1 cellular context compared by ENCODE assay signal in the genomic region with DNA sequence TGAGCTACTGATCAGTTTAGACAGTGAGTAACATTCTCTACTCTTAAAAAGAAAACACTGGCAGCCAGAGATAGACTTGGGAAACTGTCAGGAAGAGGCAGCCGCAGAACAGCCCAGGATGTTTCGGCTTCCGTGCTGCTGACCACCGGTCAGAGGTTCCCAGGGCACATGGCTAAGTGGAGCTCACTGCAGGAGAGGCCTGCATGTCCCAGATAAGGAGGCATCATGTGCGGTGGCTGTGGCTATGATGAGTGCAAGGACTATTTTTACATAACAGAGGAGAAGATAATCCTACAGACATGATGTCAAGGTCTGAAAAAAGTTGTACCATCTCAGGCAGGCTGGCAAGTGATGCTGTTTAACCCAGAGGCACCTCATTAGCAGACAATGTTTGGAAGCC.
TF ChIP-seq lines count a peak whose summit lies in the region.

No MANE protein-coding gene starts in this region.

TF ChIP-seq in K562, 482 proteins besides CTCF, POLR2A, EP300 and RAD21 (continued from another document and continues in another):
- TF ChIP-seq, protein P1, sequence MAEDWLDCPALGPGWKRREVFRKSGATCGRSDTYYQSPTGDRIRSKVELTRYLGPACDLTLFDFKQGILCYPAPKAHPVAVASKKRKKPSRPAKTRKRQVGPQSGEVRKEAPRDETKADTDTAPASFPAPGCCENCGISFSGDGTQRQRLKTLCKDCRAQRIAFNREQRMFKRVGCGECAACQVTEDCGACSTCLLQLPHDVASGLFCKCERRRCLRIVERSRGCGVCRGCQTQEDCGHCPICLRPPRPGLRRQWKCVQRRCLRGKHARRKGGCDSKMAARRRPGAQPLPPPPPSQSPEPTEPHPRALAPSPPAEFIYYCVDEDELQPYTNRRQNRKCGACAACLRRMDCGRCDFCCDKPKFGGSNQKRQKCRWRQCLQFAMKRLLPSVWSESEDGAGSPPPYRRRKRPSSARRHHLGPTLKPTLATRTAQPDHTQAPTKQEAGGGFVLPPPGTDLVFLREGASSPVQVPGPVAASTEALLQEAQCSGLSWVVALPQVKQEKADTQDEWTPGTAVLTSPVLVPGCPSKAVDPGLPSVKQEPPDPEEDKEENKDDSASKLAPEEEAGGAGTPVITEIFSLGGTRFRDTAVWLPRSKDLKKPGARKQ (CRISPR knock-in tag; IDR thresholded peaks at IDR 0.05) = no peak
- TF ChIP-seq KDM4B (IDR thresholded peaks at IDR 0.05; ENCODE audit: borderline replicate concordance in 2 of 2, low read depth in 1 of 2) (no peak), TAF15 (IDR thresholded peaks at IDR 0.05; ENCODE audit: low read depth, low read length) (no peak), CHD2 (IDR thresholded peaks at IDR 0.05; ENCODE audit: low read depth, low read length) (no peak), CUX1 (CRISPR knock-in tag; IDR thresholded peaks at IDR 0.05) (no peak), E2F3 (CRISPR knock-in tag; IDR thresholded peaks at IDR 0.05) (no peak), ESRRB (CRISPR knock-in tag; IDR thresholded peaks at IDR 0.05; ENCODE audit: borderline replicate concordance) (no peak), ZNF766 (CRISPR knock-in tag; conservative IDR thresholded peaks at IDR 0.05) (peak; percentile 64), NFE2L1 (tag; IDR thresholded peaks at IDR 0.05; ENCODE audit: borderline replicate concordance, low read depth) (no peak), ZNF584 (CRISPR knock-in tag; IDR thresholded peaks at IDR 0.05; ENCODE audit: low read depth) (peak; percentile 92), ZBTB9 (CRISPR knock-in tag; IDR thresholded peaks at IDR 0.05) (no peak), FOXP1 (CRISPR knock-in tag; IDR thresholded peaks at IDR 0.05) (no peak), L3MBTL2 (IDR thresholded peaks at IDR 0.05) (peak; percentile 64), RUNX1 (IDR thresholded peaks at IDR 0.05; ENCODE audit: low read depth) (peak; percentile 69; the same call in 1 of the 2 replicates), DACH1 (IDR thresholded peaks at IDR 0.05; ENCODE audit: partially characterized antibody) (peak; percentile 1), NFATC3 (IDR thresholded peaks at IDR 0.05) (no peak), ZNF239 (CRISPR knock-in tag; IDR thresholded peaks at IDR 0.05) (no peak), KAT7 (CRISPR knock-in tag; IDR thresholded peaks at IDR 0.05; ENCODE audit: borderline replicate concordance) (no peak), MYC (IDR thresholded peaks at IDR 0.05; ENCODE audit: low read depth, low read length) (peak; percentile 85), MYC (CRISPR knock-in tag; IDR thresholded peaks at IDR 0.05; ENCODE audit: borderline replicate concordance, low read depth) (no peak), CBX8 (IDR thresholded peaks at IDR 0.05; ENCODE audit: borderline replicate concordance, extremely low read depth, low read depth, low read length, poor library complexity, severe bottlenecking) (no peak), HDAC3 (IDR thresholded peaks at IDR 0.05; ENCODE audit: borderline replicate concordance, partially characterized antibody) (peak; percentile 70), FOXP4 (CRISPR knock-in tag; IDR thresholded peaks at IDR 0.05; ENCODE audit: borderline replicate concordance) (no peak), USF2 (CRISPR knock-in tag; IDR thresholded peaks at IDR 0.05) (no peak), ZNF407 (IDR thresholded peaks at IDR 0.05; ENCODE audit: low read depth) (no peak), ZKSCAN8 (CRISPR knock-in tag; IDR thresholded peaks at IDR 0.05) (no peak), CHD1 (IDR thresholded peaks at IDR 0.05; ENCODE audit: low read length) (no peak)
- TF ChIP-seq, protein P2, sequence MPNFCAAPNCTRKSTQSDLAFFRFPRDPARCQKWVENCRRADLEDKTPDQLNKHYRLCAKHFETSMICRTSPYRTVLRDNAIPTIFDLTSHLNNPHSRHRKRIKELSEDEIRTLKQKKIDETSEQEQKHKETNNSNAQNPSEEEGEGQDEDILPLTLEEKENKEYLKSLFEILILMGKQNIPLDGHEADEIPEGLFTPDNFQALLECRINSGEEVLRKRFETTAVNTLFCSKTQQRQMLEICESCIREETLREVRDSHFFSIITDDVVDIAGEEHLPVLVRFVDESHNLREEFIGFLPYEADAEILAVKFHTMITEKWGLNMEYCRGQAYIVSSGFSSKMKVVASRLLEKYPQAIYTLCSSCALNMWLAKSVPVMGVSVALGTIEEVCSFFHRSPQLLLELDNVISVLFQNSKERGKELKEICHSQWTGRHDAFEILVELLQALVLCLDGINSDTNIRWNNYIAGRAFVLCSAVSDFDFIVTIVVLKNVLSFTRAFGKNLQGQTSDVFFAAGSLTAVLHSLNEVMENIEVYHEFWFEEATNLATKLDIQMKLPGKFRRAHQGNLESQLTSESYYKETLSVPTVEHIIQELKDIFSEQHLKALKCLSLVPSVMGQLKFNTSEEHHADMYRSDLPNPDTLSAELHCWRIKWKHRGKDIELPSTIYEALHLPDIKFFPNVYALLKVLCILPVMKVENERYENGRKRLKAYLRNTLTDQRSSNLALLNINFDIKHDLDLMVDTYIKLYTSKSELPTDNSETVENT (CRISPR knock-in tag; IDR thresholded peaks at IDR 0.05) = no peak
- TF ChIP-seq, protein P3, sequence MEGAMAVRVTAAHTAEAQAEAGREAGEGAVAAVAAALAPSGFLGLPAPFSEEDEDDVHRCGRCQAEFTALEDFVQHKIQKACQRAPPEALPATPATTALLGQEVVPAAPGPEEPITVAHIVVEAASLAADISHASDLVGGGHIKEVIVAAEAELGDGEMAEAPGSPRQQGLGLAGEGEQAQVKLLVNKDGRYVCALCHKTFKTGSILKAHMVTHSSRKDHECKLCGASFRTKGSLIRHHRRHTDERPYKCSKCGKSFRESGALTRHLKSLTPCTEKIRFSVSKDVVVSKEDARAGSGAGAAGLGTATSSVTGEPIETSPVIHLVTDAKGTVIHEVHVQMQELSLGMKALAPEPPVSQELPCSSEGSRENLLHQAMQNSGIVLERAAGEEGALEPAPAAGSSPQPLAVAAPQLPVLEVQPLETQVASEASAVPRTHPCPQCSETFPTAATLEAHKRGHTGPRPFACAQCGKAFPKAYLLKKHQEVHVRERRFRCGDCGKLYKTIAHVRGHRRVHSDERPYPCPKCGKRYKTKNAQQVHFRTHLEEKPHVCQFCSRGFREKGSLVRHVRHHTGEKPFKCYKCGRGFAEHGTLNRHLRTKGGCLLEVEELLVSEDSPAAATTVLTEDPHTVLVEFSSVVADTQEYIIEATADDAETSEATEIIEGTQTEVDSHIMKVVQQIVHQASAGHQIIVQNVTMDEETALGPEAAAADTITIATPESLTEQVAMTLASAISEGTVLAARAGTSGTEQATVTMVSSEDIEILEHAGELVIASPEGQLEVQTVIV (CRISPR knock-in tag; IDR thresholded peaks at IDR 0.05; ENCODE audit: borderline replicate concordance) = no peak
